ENCODE assay signal across 10 cellular contexts in the genomic region with DNA sequence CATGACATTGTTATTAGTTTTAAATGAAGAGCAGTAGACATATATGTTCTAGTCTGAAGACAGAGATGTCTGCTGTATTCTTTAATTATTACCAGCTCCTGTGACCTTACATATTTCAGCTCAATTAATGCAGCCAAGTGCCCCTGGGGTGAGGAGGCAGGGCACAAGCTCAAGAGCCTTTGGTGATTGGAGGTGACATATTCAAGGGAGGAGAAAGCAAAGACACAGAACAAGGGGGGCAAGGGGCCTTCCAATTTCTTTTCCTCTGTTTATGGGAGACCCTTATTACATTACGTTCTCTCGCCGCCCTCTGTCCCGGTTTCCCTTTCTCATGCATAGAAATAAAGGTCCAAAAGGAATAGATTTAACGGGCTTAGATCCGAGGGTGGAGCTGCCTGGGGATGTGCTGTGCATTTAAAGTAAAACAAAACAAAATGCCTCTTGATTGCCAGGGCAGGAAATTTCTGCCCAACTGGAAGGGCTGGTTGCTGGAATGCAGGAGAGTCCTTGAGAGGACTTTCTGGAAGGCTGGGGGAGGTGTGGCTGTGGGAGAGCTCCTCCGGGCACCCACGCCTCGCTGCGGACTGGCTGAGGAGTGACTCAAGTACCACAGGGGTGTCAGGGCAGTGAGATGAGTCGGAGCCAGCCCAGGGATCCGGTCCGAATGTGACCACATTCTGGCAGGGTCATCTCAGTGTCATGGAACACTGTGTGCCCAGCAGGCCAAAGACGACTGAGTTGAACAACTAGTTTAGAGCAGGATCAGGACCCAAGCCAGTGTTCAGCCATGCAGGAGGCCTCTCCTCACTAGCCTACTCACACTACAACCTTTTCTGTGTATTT. TPM values are rescaled to one million over a fixed set of nuclear protein-coding genes. Genes with fewer than 3 reads are reported as not detected.
A peak's percentile ranks its signal among the peaks of the same experiment; 100 is the strongest.
DNase-seq lines count a peak whose midpoint lies in the region; ATAC-seq and TF ChIP-seq lines count a peak whose summit lies in the region.
"Had no signal": no experiment of that assay in that cellular context is flagged by ENCODE, and none has a peak within 500 bp of the region (broad histone marks: within the 10 kb centered on the region; RNA-seq: fewer than 3 reads in every experiment).

No MANE protein-coding gene starts in this region.

- DNase-seq in D341Med (ENCODE audit: low spot score) (peak; percentile 43), SK-MEL-5 (ENCODE audit: low read depth, low spot score) (peak; percentile 81), fibroblast of the conjunctiva (ENCODE audit: low read depth) (peak; percentile 80), posterior cingulate gyrus (peak in 9 of 10 donors; percentile 4 to 87 (median 45)), BE2C (no peak), NCI-H748 treated with DMSO at 0.1 percent for 48 hours (lab: John Stamatoyannopoulos, UW) (no peak)
- no peak for DNase-seq in stimulated activated naive CD8-positive, alpha-beta T cell treated with anti-CD3 and anti-CD28 coated beads, Interleukin-15, Interleukin-2, amounts not matched to agents 100 U/mL and 50 U/mL, for 24 hours
- DNase-seq: NCI-H2081 treated with DMSO at 0.1 percent for 48 hours had no signal

- H3K27me3 ChIP-seq in BE2C = peaks cover 8% of the 10 kb centered on the region
- H3K27me3 ChIP-seq: ascending aorta had no signal

- no peak overlapping the region for H3K4me3 ChIP-seq in BE2C (ENCODE audit: low read depth, low read length)
- H3K4me3 ChIP-seq: ascending aorta had no signal

- H3K9me3 ChIP-seq in BE2C = no peaks in the 10 kb centered on the region
- H3K9me3 ChIP-seq: ascending aorta had no signal

- TF ChIP-seq CTCF in BE2C (IDR thresholded peaks at IDR 0.05; ENCODE audit: low read depth, low read length) = no peak

- H3K36me3 ChIP-seq in BE2C = no peaks in the 10 kb centered on the region
- H3K36me3 ChIP-seq: ascending aorta had no signal

- intact Hi-C loops in posterior cingulate gyrus (cut with DNase I) = no loop called here

- ATAC-seq in GM21528 (IDR thresholded peaks at IDR 0.05; ENCODE audit: low FRiP score, unreplicated experiment) = no peak
- ATAC-seq in stimulated activated naive CD8-positive, alpha-beta T cell treated with anti-CD3 and anti-CD28 coated beads, Interleukin-15, Interleukin-2, amounts not matched to agents 100 U/mL and 50 U/mL, for 24 hours = no peak

- no peaks in the 10 kb centered on the region for H3K4me1 ChIP-seq in BE2C
- H3K4me1 ChIP-seq: ascending aorta had no signal

- in situ Hi-C loops in SK-MEL-5 (cut with HindIII; ENCODE audit: low pct_unique_long_range_greater_than_20kb, low sequenced_read_pairs) = no loop called here

RNA-seq across cellular contexts. Expression of gene GSG1, which starts 32.1 kb away (rescaled TPM):
- total RNA-seq in SK-MEL-5 (2014; rRNA removed; shearing (Covaris generic)) = not detected in 2 replicates
- polyA plus RNA-seq in SK-MEL-5 (2015; cell fraction: cytosol; rRNA removed) = not detected in 2 replicates
- polyA plus RNA-seq in SK-MEL-5 (2015; cell fraction: nucleus; rRNA removed) = not detected in 2 replicates
- not detected for polyA plus RNA-seq in BE2C (2012; ENCODE audit: insufficient read depth, insufficient read length, low read depth)
- total RNA-seq: ascending aorta had no signal

Comparison
In these comparisons a context has a peak if more than half of its experiments do, and no peak if none do; other contexts are left out.
1. DNase-seq: peak in D341Med (single experiment), SK-MEL-5 (single experiment), fibroblast of the conjunctiva (single experiment) and posterior cingulate gyrus (9 of 10); none in stimulated activated naive CD8-positive, alpha-beta T cell treated with anti-CD3 and anti-CD28 coated beads, Interleukin-15, Interleukin-2, amounts not matched to agents 100 U/mL and 50 U/mL, for 24 hours (single experiment), BE2C (single experiment) and NCI-H748 treated with DMSO at 0.1 percent for 48 hours (single experiment).